8 cellular contexts compared by ENCODE assay signal in genomic region chr10:18627452-18628018, GRCh38. TPM values are rescaled to one million over a fixed set of nuclear protein-coding genes. Genes with fewer than 3 reads are reported as not detected.
A peak's percentile ranks its signal among the peaks of the same experiment; 100 is the strongest.
DNase-seq lines count a peak whose midpoint lies in the region; ATAC-seq and TF ChIP-seq lines count a peak whose summit lies in the region.
"Not testable (repeated sequence)": the region's sequence is repeated elsewhere in the genome, so short reads cannot be mapped to it uniquely, and the experiment has no call there.

No MANE protein-coding gene starts in this region.

- POLR2A ChIA-PET in OCI-LY7 (lab: Charles Lee): interaction anchor here (0.9 kb wide), 1 partner anchor 37 kb away, joined by 3 read pairs; no protein-coding TSS in a partner anchor
- POLR2A ChIA-PET in activated CD8-positive, alpha-beta T cell treated with anti-CD3 and anti-CD28 coated beads, Interleukin-2, amount 10 ng/mL, durations not matched to agents 7 days and 5 days (lab: Charles Lee): interaction anchor here (0.7 kb wide), 1 partner anchor 31 kb away, joined by 3 read pairs; no protein-coding TSS in a partner anchor

- not testable (repeated sequence) for BruUV-seq in OCI-LY7 (replicated peaks; lab: Mats Ljungman, UMichigan)

- H3K9me2 ChIP-seq in OCI-LY7 (ENCODE audit: insufficient read depth, low read length): not testable (repeated sequence)

- not testable (repeated sequence) for H2AFZ ChIP-seq in OCI-LY7 (ENCODE audit: low read length)

- H3K4me3 Mint-ChIP-seq in CD4-positive, CD25-positive, alpha-beta regulatory T cell: peak overlapping the region; percentile 90 to 97 (median 94)
- peak overlapping the region; percentile 78 for H3K4me3 Mint-ChIP-seq in activated CD8-positive, alpha-beta T cell treated with anti-CD3 and anti-CD28 coated beads, Interleukin-2, amount 10 ng/mL, durations not matched to agents 7 days and 5 days

- intact Hi-C loops in OCI-LY7 (cut with micrococcal nuclease; ENCODE audit: unreplicated experiment); breast epithelium (cut with DNase I; ENCODE audit: low total_unique reads): not testable (repeated sequence)

- peaks cover 0 to 24% (median 19%) of the 10 kb centered on the region in 4 donors for H3K4me1 Mint-ChIP-seq in CD4-positive, CD25-positive, alpha-beta regulatory T cell
- peaks cover 19% of the 10 kb centered on the region for H3K4me1 Mint-ChIP-seq in activated CD8-positive, alpha-beta T cell treated with anti-CD3 and anti-CD28 coated beads, Interleukin-2, amount 10 ng/mL, durations not matched to agents 7 days and 5 days (ENCODE audit: low read depth)

- not testable (repeated sequence) for TF ChIP-seq POLR2A in breast epithelium (IDR thresholded peaks at IDR 0.05)

- not testable (repeated sequence) for ATAC-seq in CD4-positive, CD25-positive, alpha-beta regulatory T cell (ENCODE audit: low read depth in 2 of 2); omental fat pad (ENCODE audit: low FRiP score)
- ATAC-seq in activated CD8-positive, alpha-beta T cell treated with anti-CD3 and anti-CD28 coated beads, Interleukin-2, amount 10 ng/mL, durations not matched to agents 7 days and 5 days: peak; percentile 36

- CTCF ChIA-PET in OCI-LY7 (lab: Charles Lee; ENCODE audit: unreplicated experiment); activated CD8-positive, alpha-beta T cell treated with anti-CD3 and anti-CD28 coated beads, Interleukin-2, amount 10 ng/mL, durations not matched to agents 7 days and 5 days (lab: Charles Lee): not testable (repeated sequence)

- not testable (repeated sequence) for H3K27me3 Mint-ChIP-seq in CD4-positive, CD25-positive, alpha-beta regulatory T cell; activated CD8-positive, alpha-beta T cell treated with anti-CD3 and anti-CD28 coated beads, Interleukin-2, amount 10 ng/mL, durations not matched to agents 7 days and 5 days (ENCODE audit: low read depth)

- H3K4me3 ChIP-seq in CD4-positive, CD25-positive, alpha-beta regulatory T cell (ENCODE audit: low read depth, low read length): peak overlapping the region; percentile 62
- peak overlapping the region; percentile 43 for H3K4me3 ChIP-seq in Jurkat, Clone E6-1 (ENCODE audit: low read length)
- H3K4me3 ChIP-seq in OCI-LY7 (ENCODE audit: low read depth, low read length, poor library complexity, severe bottlenecking): peak overlapping the region; percentile 44
- H3K4me3 ChIP-seq in breast epithelium: peak overlapping the region; percentile 48 to 75 (median 58)
- H3K4me3 ChIP-seq in right atrium auricular region: peak overlapping the region; percentile 48 to 67

- H4K20me1 ChIP-seq in OCI-LY7 (ENCODE audit: insufficient read depth, low read length): not testable (repeated sequence)

- not testable (repeated sequence) for H3K36me3 ChIP-seq in CD4-positive, CD25-positive, alpha-beta regulatory T cell (ENCODE audit: control insufficient read depth, insufficient read depth, low read length); breast epithelium; right atrium auricular region
- H3K36me3 ChIP-seq in OCI-LY7 (ENCODE audit: insufficient read depth, low read length): peaks cover 13% of the 10 kb centered on the region

- not testable (repeated sequence) for H3K9me3 Mint-ChIP-seq in CD4-positive, CD25-positive, alpha-beta regulatory T cell; activated CD8-positive, alpha-beta T cell treated with anti-CD3 and anti-CD28 coated beads, Interleukin-2, amount 10 ng/mL, durations not matched to agents 7 days and 5 days (ENCODE audit: insufficient read depth)

- peaks cover 15% of the 10 kb centered on the region for H3K36me3 Mint-ChIP-seq in CD4-positive, CD25-positive, alpha-beta regulatory T cell
- peaks cover 15% of the 10 kb centered on the region for H3K36me3 Mint-ChIP-seq in activated CD8-positive, alpha-beta T cell treated with anti-CD3 and anti-CD28 coated beads, Interleukin-2, amount 10 ng/mL, durations not matched to agents 7 days and 5 days (ENCODE audit: low read depth)

- not testable (repeated sequence) for H3K9me3 ChIP-seq in CD4-positive, CD25-positive, alpha-beta regulatory T cell (ENCODE audit: control insufficient read depth in 2 of 2, low read length in 2 of 2); OCI-LY7 (ENCODE audit: low read length); breast epithelium; right atrium auricular region

- H3K27ac ChIP-seq in CD4-positive, CD25-positive, alpha-beta regulatory T cell (ENCODE audit: insufficient read depth, low read length, poor library complexity, severe bottlenecking): peak overlapping the region; percentile 33
- H3K27ac ChIP-seq in OCI-LY7 (ENCODE audit: low read depth, low read length, poor library complexity, severe bottlenecking): not testable (repeated sequence)
- H3K27ac ChIP-seq in breast epithelium (peak overlapping the region; percentile 82 to 90), right atrium auricular region (peak overlapping the region; percentile 78 to 83)

- not testable (repeated sequence) for H3K27me3 ChIP-seq in CD4-positive, CD25-positive, alpha-beta regulatory T cell (ENCODE audit: control insufficient read depth, insufficient read depth, low read length); breast epithelium; right atrium auricular region

- peak; percentile 56 to 86 (median 75) for DNase-seq in CD4-positive, CD25-positive, alpha-beta regulatory T cell
- peak; percentile 63 for DNase-seq in Jurkat, Clone E6-1 (ENCODE audit: low read depth, low spot score)
- DNase-seq in OCI-LY7 (ENCODE audit: low spot score) (peak; percentile 40), breast epithelium (ENCODE audit: low spot score in 2 of 2) (peak; percentile 67 to 69), right atrium auricular region (ENCODE audit: low spot score) (peak; percentile 77), omental fat pad (ENCODE audit: low spot score) (peak; percentile 42)
- peak; percentile 80 for DNase-seq in activated CD8-positive, alpha-beta T cell treated with anti-CD3 and anti-CD28 coated beads, Interleukin-2, amount 10 ng/mL, durations not matched to agents 7 days and 5 days
- peak; percentile 42 to 53 for DNase-seq in stimulated activated CD8-positive, alpha-beta memory T cell treated with anti-CD3 and anti-CD28 coated beads, Interleukin-2, amount 100 ng/mL, for 48 hours (ENCODE audit: low read depth in 2 of 2)

- not testable (repeated sequence) for TF ChIP-seq CTCF in OCI-LY7 (conservative IDR thresholded peaks at IDR 0.05; ENCODE audit: low read length); breast epithelium (IDR thresholded peaks at IDR 0.05); right atrium auricular region (IDR thresholded peaks at IDR 0.05); omental fat pad (IDR thresholded peaks at IDR 0.05)

- peak overlapping the region; percentile 55 for H3K4me2 ChIP-seq in OCI-LY7 (ENCODE audit: low read length)

- H3K4me1 ChIP-seq in CD4-positive, CD25-positive, alpha-beta regulatory T cell (ENCODE audit: control insufficient read depth, insufficient read depth, low read length, poor library complexity, severe bottlenecking); OCI-LY7 (ENCODE audit: insufficient read depth, low read length, poor library complexity, severe bottlenecking); breast epithelium; right atrium auricular region: not testable (repeated sequence)

- H3K27ac Mint-ChIP-seq in CD4-positive, CD25-positive, alpha-beta regulatory T cell: peak overlapping the region; percentile 91 to 94 (median 94)
- H3K27ac Mint-ChIP-seq in activated CD8-positive, alpha-beta T cell treated with anti-CD3 and anti-CD28 coated beads, Interleukin-2, amount 10 ng/mL, durations not matched to agents 7 days and 5 days: peak overlapping the region; percentile 81

- H3K79me2 ChIP-seq in OCI-LY7 (ENCODE audit: insufficient read depth, low read depth, low read length): not testable (repeated sequence)

RNA-seq across cellular contexts. Expression of gene NSUN6, which starts 23.9 kb away (rescaled TPM):
- 43.6 TPM for total RNA-seq in CD4-positive, CD25-positive, alpha-beta regulatory T cell
- polyA plus RNA-seq in CD4-positive, CD25-positive, alpha-beta regulatory T cell: 10 to 100 TPM; 10.2 to 14.8 (median 13.0) TPM
- 24.4 TPM for polyA plus RNA-seq in Jurkat, Clone E6-1 (2012; ENCODE audit: insufficient read depth, insufficient read length)
- total RNA-seq in OCI-LY7 (2014; rRNA removed; shearing (Covaris generic)): 20.0 and 23.2 TPM in 2 replicates
- total RNA-seq in OCI-LY7 (2022) (27.2 and 36.0 TPM in 2 replicates), breast epithelium (10 to 100 TPM; 11.8 to 28.4 (median 18.0) TPM), right atrium auricular region (1 to 10 TPM; 5.3 to 8.8 TPM), omental fat pad (10 to 100 TPM in 1 of 4 donors, 1 to 10 TPM in 3; 7.3 to 17.8 (median 7.9) TPM)
- total RNA-seq in activated CD8-positive, alpha-beta T cell treated with anti-CD3 and anti-CD28 coated beads, Interleukin-2, amount 10 ng/mL, durations not matched to agents 7 days and 5 days: 10 to 100 TPM; 21.2 to 24.6 TPM

RNA-seq across cellular contexts. Expression of gene ARL5B, which starts 31.7 kb away (rescaled TPM):
- total RNA-seq in CD4-positive, CD25-positive, alpha-beta regulatory T cell: 37.4 TPM
- 1 to 10 TPM; 1.1 to 1.5 (median 1.2) TPM for polyA plus RNA-seq in CD4-positive, CD25-positive, alpha-beta regulatory T cell
- polyA plus RNA-seq in Jurkat, Clone E6-1 (2012; ENCODE audit: insufficient read depth, insufficient read length): 8.8 TPM
- total RNA-seq in OCI-LY7 (2014; rRNA removed; shearing (Covaris generic)): 9.9 and 11.5 TPM in 2 replicates
- total RNA-seq in OCI-LY7 (2022) (17.5 and 20.0 TPM in 2 replicates), breast epithelium (10 to 100 TPM in 2 of 3 donors, 1 to 10 TPM in 1; 7.8 to 23.6 (median 15.4) TPM), right atrium auricular region (1 to 10 TPM; 7.9 to 9.2 TPM), omental fat pad (10 to 100 TPM; 10.7 to 37.3 (median 18.2) TPM)
- 1 to 10 TPM; 9.1 TPM for total RNA-seq in activated CD8-positive, alpha-beta T cell treated with anti-CD3 and anti-CD28 coated beads, Interleukin-2, amount 10 ng/mL, durations not matched to agents 7 days and 5 days
